Comparison of ENCODE assay signal across 23 cellular contexts in genomic region chr10:90985301-90985700, GRCh38.
DNase-seq lines count a peak whose midpoint lies in the region; ATAC-seq and TF ChIP-seq lines count a peak whose summit lies in the region.
"Had no signal": no experiment of that assay in that cellular context is flagged by ENCODE, and none has a peak within 500 bp of the region (broad histone marks: within the 10 kb centered on the region; RNA-seq: fewer than 3 reads in every experiment).

No MANE protein-coding gene starts in this region.

- H3K27me3 ChIP-seq in BLaER1, result no peaks in the 10 kb centered on the region
- no peaks in the 10 kb centered on the region for H3K27me3 ChIP-seq in DOHH2 (ENCODE audit: control insufficient read depth, low read length)
- H3K27me3 ChIP-seq in hepatocyte, result no peaks in the 10 kb centered on the region

- no peaks in the 10 kb centered on the region for H3K36me3 ChIP-seq in BLaER1
- no peaks in the 10 kb centered on the region for H3K36me3 ChIP-seq in DOHH2 (ENCODE audit: control insufficient read depth, low read length)
- no peaks in the 10 kb centered on the region for H3K36me3 ChIP-seq in hepatocyte (replicated peaks; ENCODE audit: insufficient read depth, low read depth)

- no peak for DNase-seq in Right ventricle myocardium superior
- peak; percentile 37 for DNase-seq in hepatocyte (ENCODE audit: low spot score)
- DNase-seq in mucosa of gallbladder (ENCODE audit: low spot score), result no peak
- DNase-seq in OCI-M1 (lab: John Stamatoyannopoulos, UW), result no peak
- no peak for DNase-seq in NCI-H2081 (lab: John Stamatoyannopoulos, UW)
- DNase-seq in activated CD4-positive, alpha-beta memory T cell treated with anti-CD3 and anti-CD28 coated beads for 36 hours, result no peak
- DNase-seq: CD4-positive, CD25-positive, alpha-beta regulatory T cell; DMS79 treated with DMSO at 0.1 percent for 48 hours; IMR-90; NCI-H1105; NCI-H146; NCI-H2029; NCI-H226; NCI-H510A treated with DMSO at 0.1 percent for 48 hours; NCI-H82; PC-3; SIG-M5 had no signal

- no peak overlapping the region for H3K9ac ChIP-seq in BLaER1
- H3K9ac ChIP-seq: KMS-11 had no signal

- intact Hi-C loops in Right ventricle myocardium superior (cut with DNase I), result loop anchor here (5.0 kb wide), 1 partner anchor 68 kb away; no protein-coding TSS in a partner anchor
- intact Hi-C loops in activated CD4-positive, alpha-beta memory T cell treated with anti-CD3 and anti-CD28 coated beads for 36 hours (cut with micrococcal nuclease), result no loop called here

- H2AFZ ChIP-seq in hepatocyte, result no peak overlapping the region

- TF ChIP-seq CTCF in DOHH2 (IDR thresholded peaks at IDR 0.05; ENCODE audit: low read depth, low read length, poor library complexity, severe bottlenecking) (no peak), hepatocyte (IDR thresholded peaks at IDR 0.05; ENCODE audit: poor library complexity) (no peak)

- H3K79me2 ChIP-seq in DOHH2 (ENCODE audit: control insufficient read depth, low read length), result no peaks in the 10 kb centered on the region
- no peaks in the 10 kb centered on the region for H3K79me2 ChIP-seq in hepatocyte

- H3K36me3 Mint-ChIP-seq in activated CD4-positive, alpha-beta memory T cell treated with anti-CD3 and anti-CD28 coated beads for 36 hours, result no peaks in the 10 kb centered on the region
- H3K36me3 Mint-ChIP-seq: CD4-positive, CD25-positive, alpha-beta regulatory T cell had no signal

- POLR2A ChIA-PET in activated CD4-positive, alpha-beta memory T cell treated with anti-CD3 and anti-CD28 coated beads for 36 hours (lab: Charles Lee), result no interaction called here

- no peak overlapping the region for H3K4me3 Mint-ChIP-seq in activated CD4-positive, alpha-beta memory T cell treated with anti-CD3 and anti-CD28 coated beads for 36 hours
- H3K4me3 Mint-ChIP-seq: B cell; CD4-positive, CD25-positive, alpha-beta regulatory T cell had no signal

- H3K4me3 ChIP-seq in BLaER1, result no peak overlapping the region
- peak overlapping the region; percentile 57 for H3K4me3 ChIP-seq in DOHH2 (ENCODE audit: low read length)
- H3K4me3 ChIP-seq in hepatocyte, result no peak overlapping the region
- H3K4me3 ChIP-seq: A549 had no signal

- H3K27ac Mint-ChIP-seq in activated CD4-positive, alpha-beta memory T cell treated with anti-CD3 and anti-CD28 coated beads for 36 hours, result no peak overlapping the region
- H3K27ac Mint-ChIP-seq: B cell; CD4-positive, CD25-positive, alpha-beta regulatory T cell had no signal

- no peaks in the 10 kb centered on the region for H3K27me3 Mint-ChIP-seq in activated CD4-positive, alpha-beta memory T cell treated with anti-CD3 and anti-CD28 coated beads for 36 hours
- H3K27me3 Mint-ChIP-seq: B cell; CD4-positive, CD25-positive, alpha-beta regulatory T cell had no signal

- no peaks in the 10 kb centered on the region for H3K9me3 Mint-ChIP-seq in activated CD4-positive, alpha-beta memory T cell treated with anti-CD3 and anti-CD28 coated beads for 36 hours
- H3K9me3 Mint-ChIP-seq: CD4-positive, CD25-positive, alpha-beta regulatory T cell had no signal

- no peaks in the 10 kb centered on the region for H3K4me1 Mint-ChIP-seq in activated CD4-positive, alpha-beta memory T cell treated with anti-CD3 and anti-CD28 coated beads for 36 hours (ENCODE audit: low read depth)

- no peak overlapping the region for H3K27ac ChIP-seq in BLaER1
- peak overlapping the region; percentile 91 for H3K27ac ChIP-seq in DOHH2 (ENCODE audit: low read depth, low read length)
- peak overlapping the region; percentile 38 for H3K27ac ChIP-seq in hepatocyte
- H3K27ac ChIP-seq: A549, KMS-11 had no signal

- H3K4me1 ChIP-seq in BLaER1, result peaks cover 65% of the 10 kb centered on the region
- H3K4me1 ChIP-seq in DOHH2 (ENCODE audit: control insufficient read depth, low read length), result peaks cover 95% of the 10 kb centered on the region
- no peaks in the 10 kb centered on the region for H3K4me1 ChIP-seq in hepatocyte (ENCODE audit: insufficient read depth)
- H3K4me1 ChIP-seq: A549 had no signal

- CTCF ChIA-PET in activated CD4-positive, alpha-beta memory T cell treated with anti-CD3 and anti-CD28 coated beads for 36 hours (lab: Charles Lee), result no interaction called here

- H3K9me3 ChIP-seq in BLaER1 (no peaks in the 10 kb centered on the region), DOHH2 (ENCODE audit: control insufficient read depth, insufficient read depth, low read length) (no peaks in the 10 kb centered on the region), hepatocyte (ENCODE audit: low read depth) (no peaks in the 10 kb centered on the region)
- H3K9me3 ChIP-seq: A549 had no signal

- ATAC-seq in Right ventricle myocardium superior (ENCODE audit: poor library complexity), result peak; percentile 82
- ATAC-seq: A549, HCT116, PC-3 had no signal

- peaks cover 17% of the 10 kb centered on the region for H3F3A ChIP-seq in DOHH2 (ENCODE audit: control insufficient read depth, insufficient read depth)

- H4K20me1 ChIP-seq in BLaER1 (no peaks in the 10 kb centered on the region), DOHH2 (ENCODE audit: control insufficient read depth, insufficient read depth, low read depth, low read length) (no peaks in the 10 kb centered on the region), hepatocyte (ENCODE audit: insufficient read depth, poor library complexity, severe bottlenecking) (no peaks in the 10 kb centered on the region)

- H3K4me2 ChIP-seq in BLaER1 (peak overlapping the region; percentile 72), DOHH2 (ENCODE audit: low read length) (peak overlapping the region; percentile 74), hepatocyte (no peak overlapping the region)
- H3K4me2 ChIP-seq: A549, KMS-11 had no signal

- WGBS in hepatocyte (ENCODE audit: low lambda C conversion rate, missing lambda C conversion rate), result 11% methylated on average over 2 of the region's 2 CpGs

- H3K9me2 ChIP-seq in DOHH2 (replicated peaks; ENCODE audit: control insufficient read depth, low read length) (no peaks in the 10 kb centered on the region), hepatocyte (replicated peaks; ENCODE audit: insufficient read depth) (no peaks in the 10 kb centered on the region)
